Comparison of ENCODE assay signal across 27 cellular contexts in the genomic region with DNA sequence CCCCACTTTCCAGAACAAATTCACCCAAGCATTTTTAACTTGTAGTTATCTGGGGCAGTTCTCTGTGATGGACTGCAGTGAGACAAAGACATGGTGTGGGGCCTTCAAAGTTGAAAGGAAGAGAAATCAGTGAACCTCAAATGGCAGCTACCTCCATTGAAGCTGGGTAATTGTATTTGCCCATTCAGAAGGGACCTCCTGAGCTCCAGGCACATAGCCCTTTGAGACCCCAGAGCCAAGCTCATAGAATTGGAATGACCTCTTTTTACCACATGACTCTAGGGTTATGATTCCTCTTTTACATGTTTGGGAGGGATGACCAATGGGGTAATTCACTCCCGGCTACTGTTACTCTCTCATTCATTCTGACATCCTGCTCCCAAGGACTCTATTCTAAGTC.
"Had no signal": no experiment of that assay in that cellular context is flagged by ENCODE, and none has a peak within 500 bp of the region (broad histone marks: within the 10 kb centered on the region; RNA-seq: fewer than 3 reads in every experiment).

No MANE protein-coding gene starts in this region.

- H3K36me3 Mint-ChIP-seq: activated naive CD8-positive, alpha-beta T cell had no signal

- H3K27me3 ChIP-seq: brain microvascular endothelial cell, heart left ventricle had no signal

- ATAC-seq: activated CD4-positive, alpha-beta T cell treated with anti-CD3 and anti-CD28 coated beads for 36 hours; activated T-cell treated with anti-CD3 and anti-CD28 coated beads, Interleukin-2, amount 50 U/mL, for 4 hours; activated T-helper 17 cell treated with anti-CD3 and anti-CD28 coated beads, Interleukin-2, amount 50 U/mL, for 72 hours; esophagus mucosa; heart left ventricle had no signal

- H3K4me3 Mint-ChIP-seq: activated CD4-positive, alpha-beta memory T cell treated with anti-CD3 and anti-CD28 coated beads, Interleukin-2, amount 10 ng/mL, durations not matched to agents 7 days and 5 days; activated CD4-positive, alpha-beta T cell treated with anti-CD3 and anti-CD28 coated beads for 36 hours; activated CD4-positive, alpha-beta T cell treated with anti-CD3 and anti-CD28 coated beads, Interleukin-2, amount 10 ng/mL, durations not matched to agents 7 days and 5 days; activated naive CD8-positive, alpha-beta T cell; activated T-cell treated with anti-CD3 and anti-CD28 coated beads, Interleukin-2, amount 50 U/mL, for 4 hours; activated T-helper 17 cell treated with anti-CD3 and anti-CD28 coated beads, Interleukin-2, amount 50 U/mL, for 72 hours; central memory CD8-positive, alpha-beta T cell; dendritic cell treated with granulocyte-macrophage colony-stimulating factor and Interleukin-4, amounts not matched to agents 40 ng/mL and 50 ng/mL, for 4 days had no signal

- H3K27ac ChIP-seq: brain microvascular endothelial cell, coronary artery, dorsolateral prefrontal cortex, heart left ventricle had no signal

- H3K4me1 ChIP-seq: heart left ventricle had no signal

- H3K27me3 Mint-ChIP-seq: activated CD4-positive, alpha-beta memory T cell treated with anti-CD3 and anti-CD28 coated beads, Interleukin-2, amount 10 ng/mL, durations not matched to agents 7 days and 5 days; activated CD4-positive, alpha-beta T cell treated with anti-CD3 and anti-CD28 coated beads for 36 hours; activated CD4-positive, alpha-beta T cell treated with anti-CD3 and anti-CD28 coated beads, Interleukin-2, amount 10 ng/mL, durations not matched to agents 7 days and 5 days; activated naive CD8-positive, alpha-beta T cell; central memory CD8-positive, alpha-beta T cell; dendritic cell treated with granulocyte-macrophage colony-stimulating factor and Interleukin-4, amounts not matched to agents 40 ng/mL and 50 ng/mL, for 4 days had no signal

- H3K4me3 ChIP-seq: coronary artery, dorsolateral prefrontal cortex, heart left ventricle had no signal

- H3K9me3 Mint-ChIP-seq: activated CD4-positive, alpha-beta memory T cell treated with anti-CD3 and anti-CD28 coated beads, Interleukin-2, amount 10 ng/mL, durations not matched to agents 7 days and 5 days; activated CD4-positive, alpha-beta T cell treated with anti-CD3 and anti-CD28 coated beads, Interleukin-2, amount 10 ng/mL, durations not matched to agents 7 days and 5 days; activated T-cell treated with anti-CD3 and anti-CD28 coated beads, Interleukin-2, amount 50 U/mL, for 4 hours; activated T-helper 17 cell treated with anti-CD3 and anti-CD28 coated beads, Interleukin-2, amount 50 U/mL, for 72 hours; central memory CD8-positive, alpha-beta T cell had no signal

- H3K27ac Mint-ChIP-seq: activated CD4-positive, alpha-beta memory T cell treated with anti-CD3 and anti-CD28 coated beads, Interleukin-2, amount 10 ng/mL, durations not matched to agents 7 days and 5 days; activated CD4-positive, alpha-beta T cell treated with anti-CD3 and anti-CD28 coated beads for 36 hours; activated CD4-positive, alpha-beta T cell treated with anti-CD3 and anti-CD28 coated beads, Interleukin-2, amount 10 ng/mL, durations not matched to agents 7 days and 5 days; activated naive CD8-positive, alpha-beta T cell; activated T-helper 17 cell treated with anti-CD3 and anti-CD28 coated beads, Interleukin-2, amount 50 U/mL, for 72 hours; dendritic cell treated with granulocyte-macrophage colony-stimulating factor and Interleukin-4, amounts not matched to agents 40 ng/mL and 50 ng/mL, for 4 days had no signal

- H3K4me1 Mint-ChIP-seq: activated CD4-positive, alpha-beta memory T cell treated with anti-CD3 and anti-CD28 coated beads, Interleukin-2, amount 10 ng/mL, durations not matched to agents 7 days and 5 days; activated CD4-positive, alpha-beta T cell treated with anti-CD3 and anti-CD28 coated beads for 36 hours; activated CD4-positive, alpha-beta T cell treated with anti-CD3 and anti-CD28 coated beads, Interleukin-2, amount 10 ng/mL, durations not matched to agents 7 days and 5 days; activated T-helper 17 cell treated with anti-CD3 and anti-CD28 coated beads, Interleukin-2, amount 50 U/mL, for 72 hours; central memory CD8-positive, alpha-beta T cell had no signal

- DNase-seq: activated CD4-positive, alpha-beta memory T cell treated with anti-CD3 and anti-CD28 coated beads, Interleukin-2, amount 10 ng/mL, durations not matched to agents 7 days and 5 days; activated CD4-positive, alpha-beta T cell treated with anti-CD3 and anti-CD28 coated beads for 36 hours; activated CD4-positive, alpha-beta T cell treated with anti-CD3 and anti-CD28 coated beads, Interleukin-2, amount 10 ng/mL, durations not matched to agents 7 days and 5 days; activated CD4-positive, alpha-beta T cell treated with anti-CD3 and anti-CD28 coated beads, Interleukin-2, amount 50 U/mL, for 4 hours; activated CD4-positive, CD25-positive, alpha-beta regulatory T cell; activated CD4-positive, CD25-positive, alpha-beta regulatory T cell treated with anti-CD3 and anti-CD28 coated beads, Interleukin-2, amount 50 U/mL, for 72 hours; activated CD8-positive, alpha-beta memory T cell treated with anti-CD3 and anti-CD28 coated beads for 24 hours; activated effector memory CD4-positive, alpha-beta T cell treated with Interleukin-2 at 50 U/mL for 16 hours; activated gamma-delta T cell treated with Interleukin-2 at 50 U/mL for 16 hours; activated naive CD4-positive, alpha-beta T cell treated with anti-CD3 and anti-CD28 coated beads, Interleukin-2, amount 50 U/mL, for 16 hours; activated naive CD4-positive, alpha-beta T cell treated with Interleukin-2 at 50 U/mL for 16 hours; activated T-cell treated with anti-CD3 and anti-CD28 coated beads, Interleukin-2, amount 50 U/mL, for 4 hours; amniotic stem cell; anterior cingulate cortex; brain microvascular endothelial cell; dorsolateral prefrontal cortex; effector CD8-positive, alpha-beta T cell; foreskin fibroblast; glutamatergic neuron; heart left ventricle; T-helper 2 cell had no signal

- H3K36me3 ChIP-seq: brain microvascular endothelial cell, heart left ventricle had no signal

- H3K9me3 ChIP-seq: heart left ventricle had no signal
